29 cellular contexts compared by ENCODE assay signal in the genomic region with DNA sequence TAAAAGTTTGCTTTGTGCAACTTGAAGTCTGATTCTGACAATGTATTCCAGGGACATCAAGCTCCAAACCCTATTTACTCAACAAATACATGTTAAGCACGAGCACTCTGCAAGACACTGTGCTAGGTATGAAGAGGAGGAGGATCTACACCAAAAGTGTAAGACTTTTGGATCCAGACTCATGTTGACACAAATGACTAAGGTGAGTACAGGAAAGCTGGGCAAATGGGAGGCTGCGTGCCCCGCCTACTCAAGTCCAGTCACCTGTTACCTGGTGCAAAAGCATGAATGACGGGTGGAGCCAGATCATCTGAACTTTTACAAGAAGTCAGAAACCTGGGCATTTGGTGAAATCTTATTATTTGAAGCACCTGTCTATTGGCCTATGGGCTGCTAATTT.
"Had no signal": no experiment of that assay in that cellular context is flagged by ENCODE, and none has a peak within 500 bp of the region (broad histone marks: within the 10 kb centered on the region; RNA-seq: fewer than 3 reads in every experiment).

No MANE protein-coding gene starts in this region.

- H3K27me3 ChIP-seq: ascending aorta, SJSA1 had no signal

- H3K4me3 ChIP-seq: ascending aorta, PC-9, SJSA1 had no signal

- H3K4me1 ChIP-seq: ascending aorta, SJSA1 had no signal

- H2AFZ ChIP-seq: PC-9 had no signal

- DNase-seq: activated CD4-positive, alpha-beta T cell treated with anti-CD3 and anti-CD28 coated beads, Interleukin-2, amount 10 ng/mL, durations not matched to agents 24 days and 14 days; activated CD4-positive, alpha-beta T cell treated with anti-CD3 and anti-CD28 coated beads, Interleukin-2, amount 50 U/mL, for 4 hours; activated CD8-positive, alpha-beta T cell treated with anti-CD3 and anti-CD28 coated beads for 36 hours; activated effector memory CD4-positive, alpha-beta T cell treated with anti-CD3 and anti-CD28 coated beads, Interleukin-2, amount 50 U/mL, for 16 hours; activated naive CD4-positive, alpha-beta T cell; activated naive CD4-positive, alpha-beta T cell treated with anti-CD3 and anti-CD28 coated beads, Interleukin-2, amount 50 U/mL, for 16 hours; activated naive CD8-positive, alpha-beta T cell treated with anti-CD3 and anti-CD28 coated beads for 36 hours; activated T-cell treated with anti-CD3 and anti-CD28 coated beads, Interleukin-2, amount 50 U/mL, for 1 hour; activated T-cell treated with anti-CD3 and anti-CD28 coated beads, Interleukin-2, amount 50 U/mL, for 72 hours; amniotic stem cell; caudate nucleus; cerebellar nuclear complex; NCI-H1105 treated with DMSO at 0.1 percent for 48 hours; NCI-H1436; NCI-H1694; NCI-H1930; NCI-H2081 treated with DMSO at 0.1 percent for 48 hours; NCI-H345; NCI-H524 treated with DMSO at 0.1 percent for 48 hours; SHP77; SK-N-SH; T-helper 17 cell; T-helper 9 cell had no signal

- H3K36me3 ChIP-seq: ascending aorta, SJSA1 had no signal

- H3K9me2 ChIP-seq: SK-N-SH had no signal

- ATAC-seq: activated CD8-positive, alpha-beta T cell treated with anti-CD3 and anti-CD28 coated beads for 36 hours; activated T-cell treated with anti-CD3 and anti-CD28 coated beads, Interleukin-2, amount 50 U/mL, for 72 hours; activated T-helper 17 cell treated with anti-CD3 and anti-CD28 coated beads, Interleukin-2, amount 50 U/mL, for 72 hours; T-helper 17 cell had no signal

- H3K4me2 ChIP-seq: KMS-11, PC-9, SK-N-SH had no signal

- H3K27ac ChIP-seq: ascending aorta, KMS-11, PC-9, RWPE1, SJSA1 had no signal

- H3K9ac ChIP-seq: KMS-11, SK-N-SH had no signal

- H3K9me3 ChIP-seq: ascending aorta, SJSA1, SK-N-SH had no signal
